Comparison of ENCODE assay signal across 1 cellular context in genomic region chr10:83677795-83678194, GRCh38.
TF ChIP-seq lines count a peak whose summit lies in the region.

No MANE protein-coding gene starts in this region.

TF ChIP-seq in WTC11, 78 proteins besides CTCF, POLR2A, EP300 and RAD21 (continued from another document):
- no peak for TF ChIP-seq HMGXB4 (CRISPR knock-in tag; IDR thresholded peaks at IDR 0.05)
- no peak for TF ChIP-seq PRDM15 (CRISPR knock-in tag; IDR thresholded peaks at IDR 0.05)
- TF ChIP-seq FOXP1 (CRISPR knock-in tag; IDR thresholded peaks at IDR 0.05; ENCODE audit: borderline replicate concordance) = no peak
